15 cellular contexts compared by ENCODE assay signal in genomic region chr17:15957206-15957605, GRCh38. TPM values are rescaled to one million over a fixed set of nuclear protein-coding genes. Genes with fewer than 3 reads are reported as not detected.
DNase-seq lines count a peak whose midpoint lies in the region; ATAC-seq, FAIRE-seq and TF ChIP-seq lines count a peak whose summit lies in the region.
"Had no signal": no experiment of that assay in that cellular context is flagged by ENCODE, and none has a peak within 500 bp of the region (broad histone marks: within the 10 kb centered on the region; RNA-seq: fewer than 3 reads in every experiment).

No MANE protein-coding gene starts in this region.

- dilution Hi-C loops in endothelial cell of umbilical vein (cut with MboI; ENCODE audit: extremely low pct_ligation_motif_present, low sequenced_read_pairs), result no loop called here

- H3K36me3 Mint-ChIP-seq in stimulated activated naive CD8-positive, alpha-beta T cell treated with anti-CD3 and anti-CD28 coated beads, Interleukin-15, Interleukin-2, amounts not matched to agents 100 ng/mL and 50 ng/mL, for 24 hours (ENCODE audit: low read depth), result no peaks in the 10 kb centered on the region
- H3K36me3 Mint-ChIP-seq: CD4-positive, alpha-beta memory T cell had no signal

- CTCF ChIA-PET in endothelial cell of umbilical vein (lab: Charles Lee), result no interaction called here

- no peak for FAIRE-seq in endothelial cell of umbilical vein (lab: Jason Lieb, UNC)
- FAIRE-seq: G401.6 had no signal

- no peaks in the 10 kb centered on the region for H3K9me3 ChIP-seq in RWPE2 (ENCODE audit: severe bottlenecking)
- no peaks in the 10 kb centered on the region for H3K9me3 ChIP-seq in endothelial cell of umbilical vein (replicated peaks; ENCODE audit: control insufficient read depth, insufficient read depth, low read length)
- H3K9me3 ChIP-seq: suprapubic skin had no signal

- no peak overlapping the region for H3K4me2 ChIP-seq in endothelial cell of umbilical vein (ENCODE audit: insufficient read depth, low read length)

- BruUV-seq in endothelial cell of umbilical vein (replicated peaks; lab: Mats Ljungman, UMichigan), result no TSS peak

- H3K9ac ChIP-seq in endothelial cell of umbilical vein (replicated peaks; ENCODE audit: extremely low read depth, insufficient read depth, low read length), result no peak overlapping the region

- POLR2A ChIA-PET in endothelial cell of umbilical vein (lab: Charles Lee), result no interaction called here

- no peaks in the 10 kb centered on the region for H3K9me3 Mint-ChIP-seq in stimulated activated naive CD8-positive, alpha-beta T cell treated with anti-CD3 and anti-CD28 coated beads, Interleukin-15, Interleukin-2, amounts not matched to agents 100 ng/mL and 50 ng/mL, for 24 hours

- no peaks in the 10 kb centered on the region for H4K20me1 ChIP-seq in endothelial cell of umbilical vein (replicated peaks; ENCODE audit: control insufficient read depth, extremely low read depth, insufficient read depth, low read length)

- TF ChIP-seq CTCF in RWPE2 (IDR thresholded peaks at IDR 0.05; ENCODE audit: poor library complexity, severe bottlenecking) (no peak), endothelial cell of umbilical vein (IDR thresholded peaks at IDR 0.05; ENCODE audit: extremely low read depth in 1 of 2, insufficient read depth in 1 of 2, low read depth in 1 of 2, low read length in 2 of 2) (no peak)

- no peak for ATAC-seq in RWPE2 (ENCODE audit: low read depth)
- no peak for ATAC-seq in HG03469 (IDR thresholded peaks at IDR 0.05; ENCODE audit: unreplicated experiment)
- no peak for ATAC-seq in GM18909 (IDR thresholded peaks at IDR 0.05; ENCODE audit: poor library complexity, unreplicated experiment)
- ATAC-seq in HG02610 (IDR thresholded peaks at IDR 0.05; ENCODE audit: unreplicated experiment), result no peak

- DNase-seq in stimulated activated CD4-positive, alpha-beta T cell treated with anti-CD3 and anti-CD28 coated beads, Interleukin-15, amount 100 ng/mL, for 24 hours, result peak; percentile 61
- DNase-seq in stimulated activated CD4-positive, alpha-beta T cell treated with anti-CD3 and anti-CD28 coated beads, Interleukin-4, amount 100 ng/mL, for 1 hour, result no peak
- no peak for DNase-seq in RWPE2 (ENCODE audit: low spot score)
- DNase-seq in endothelial cell of umbilical vein (ENCODE audit: low read depth, low spot score), result no peak
- DNase-seq: CD4-positive, alpha-beta memory T cell; islet precursor cell; NCI-H1105 treated with DMSO at 0.1 percent for 48 hours; NCI-H510A treated with DMSO at 0.1 percent for 48 hours; T-helper 9 cell had no signal

- H3K27me3 Mint-ChIP-seq in stimulated activated naive CD8-positive, alpha-beta T cell treated with anti-CD3 and anti-CD28 coated beads, Interleukin-15, Interleukin-2, amounts not matched to agents 100 ng/mL and 50 ng/mL, for 24 hours, result peaks cover 15% of the 10 kb centered on the region
- H3K27me3 Mint-ChIP-seq: CD4-positive, alpha-beta memory T cell had no signal

- H3K27ac Mint-ChIP-seq in stimulated activated naive CD8-positive, alpha-beta T cell treated with anti-CD3 and anti-CD28 coated beads, Interleukin-15, Interleukin-2, amounts not matched to agents 100 ng/mL and 50 ng/mL, for 24 hours, result peak overlapping the region; percentile 16
- H3K27ac Mint-ChIP-seq: CD4-positive, alpha-beta memory T cell had no signal

- H3K9me1 ChIP-seq in endothelial cell of umbilical vein (replicated peaks; ENCODE audit: control insufficient read depth, extremely low read depth, insufficient read depth, low read length), result no peaks in the 10 kb centered on the region

- H3K27me3 ChIP-seq in RWPE2 (ENCODE audit: insufficient read depth, poor library complexity, severe bottlenecking) (no peaks in the 10 kb centered on the region), endothelial cell of umbilical vein (ENCODE audit: control insufficient read depth in 2 of 2, insufficient read depth in 2 of 2, low read length in 2 of 2) (no peaks in the 10 kb centered on the region)
- H3K27me3 ChIP-seq: suprapubic skin had no signal

- peak overlapping the region; percentile 3 for H3K4me3 Mint-ChIP-seq in stimulated activated naive CD8-positive, alpha-beta T cell treated with anti-CD3 and anti-CD28 coated beads, Interleukin-15, Interleukin-2, amounts not matched to agents 100 ng/mL and 50 ng/mL, for 24 hours
- H3K4me3 Mint-ChIP-seq: CD4-positive, alpha-beta memory T cell had no signal

- no peak overlapping the region for H2AFZ ChIP-seq in endothelial cell of umbilical vein (ENCODE audit: low read depth, low read length)

- intact Hi-C loops in endothelial cell of umbilical vein (cut with micrococcal nuclease), result no loop called here

- H3K27ac ChIP-seq in RWPE2 (ENCODE audit: poor library complexity, severe bottlenecking) (peak overlapping the region; percentile 89), endothelial cell of umbilical vein (ENCODE audit: insufficient read depth, low read depth, low read length) (no peak overlapping the region)
- H3K27ac ChIP-seq: suprapubic skin had no signal

- H3K4me1 ChIP-seq in RWPE2 (ENCODE audit: insufficient read depth, poor library complexity, severe bottlenecking) (peaks cover 38% of the 10 kb centered on the region), endothelial cell of umbilical vein (ENCODE audit: control insufficient read depth, extremely low read depth, insufficient read depth, low read length) (peaks cover 39% of the 10 kb centered on the region)

- H3K36me3 ChIP-seq in RWPE2 (ENCODE audit: low read depth) (no peaks in the 10 kb centered on the region), endothelial cell of umbilical vein (ENCODE audit: control insufficient read depth in 2 of 2, extremely low read depth in 1 of 2, insufficient read depth in 2 of 2, low read length in 2 of 2) (no peaks in the 10 kb centered on the region)
- H3K36me3 ChIP-seq: suprapubic skin had no signal

- H3K4me3 ChIP-seq in RWPE2 (ENCODE audit: severe bottlenecking) (no peak overlapping the region), endothelial cell of umbilical vein (replicated peaks in 1 of 3; ENCODE audit: insufficient read depth in 1 of 3, low read depth in 1 of 3, low read length in 3 of 3) (no peak overlapping the region)
- H3K4me3 ChIP-seq: suprapubic skin had no signal

- H3K79me2 ChIP-seq in endothelial cell of umbilical vein (ENCODE audit: control insufficient read depth, insufficient read depth, low read length), result peaks cover 30% of the 10 kb centered on the region

- peaks cover 41% of the 10 kb centered on the region for H3K4me1 Mint-ChIP-seq in stimulated activated naive CD8-positive, alpha-beta T cell treated with anti-CD3 and anti-CD28 coated beads, Interleukin-15, Interleukin-2, amounts not matched to agents 100 ng/mL and 50 ng/mL, for 24 hours (ENCODE audit: low read depth)

- no peak for TF ChIP-seq POLR2A in endothelial cell of umbilical vein (IDR thresholded peaks at IDR 0.05; ENCODE audit: low read depth, low read length)

TF ChIP-seq in endothelial cell of umbilical vein, 7 proteins besides CTCF, POLR2A, EP300 and RAD21:
- peak; percentile 52 for TF ChIP-seq JUN (IDR thresholded peaks at IDR 0.05; ENCODE audit: borderline replicate concordance, insufficient read depth, insufficient read length, low read depth)
- no peak for TF ChIP-seq MYC (IDR thresholded peaks at IDR 0.05; ENCODE audit: low read depth, low read length)

RNA-seq across cellular contexts. Expression of gene ADORA2B, which starts 12.3 kb away (rescaled TPM):
- total RNA-seq in endothelial cell of umbilical vein, result 6.5 and 9.8 TPM in 2 replicates
- polyA plus RNA-seq in endothelial cell of umbilical vein, result 8.8 and 10.1 TPM in 2 replicates
- polyA plus RNA-seq in endothelial cell of umbilical vein (2011; cell fraction: cytosol; rRNA removed), result 5.8 and 6.7 TPM in 2 replicates
- polyA plus RNA-seq in endothelial cell of umbilical vein (2011; cell fraction: nucleus; rRNA removed), result 3.5 and 3.9 TPM in 2 replicates
- 6.9 and 10.7 TPM in 2 replicates for polyA plus RNA-seq in endothelial cell of umbilical vein (2012)
- polyA minus RNA-seq in endothelial cell of umbilical vein, result 6.2 and 7.1 TPM in 2 replicates
- 0.51 TPM for polyA minus RNA-seq in endothelial cell of umbilical vein (2011; cell fraction: cytosol; rRNA and poly(A)+ RNA removed)
- 3.9 and 4.3 TPM in 2 replicates for polyA minus RNA-seq in endothelial cell of umbilical vein (2011; cell fraction: nucleus; rRNA and poly(A)+ RNA removed)

RNA-seq across cellular contexts. Expression of gene ZSWIM7, which starts 42.3 kb away (rescaled TPM):
- total RNA-seq in endothelial cell of umbilical vein, result 18.0 and 21.9 TPM in 2 replicates
- 33.8 and 38.9 TPM in 2 replicates for polyA plus RNA-seq in endothelial cell of umbilical vein
- 26.7 and 30.5 TPM in 2 replicates for polyA plus RNA-seq in endothelial cell of umbilical vein (2011; cell fraction: cytosol; rRNA removed)
- 29.1 and 33.7 TPM in 2 replicates for polyA plus RNA-seq in endothelial cell of umbilical vein (2011; cell fraction: nucleus; rRNA removed)
- 27.3 and 27.8 TPM in 2 replicates for polyA plus RNA-seq in endothelial cell of umbilical vein (2012)
- polyA minus RNA-seq in endothelial cell of umbilical vein, result 11.0 and 21.6 TPM in 2 replicates
- 11.2 TPM for polyA minus RNA-seq in endothelial cell of umbilical vein (2011; cell fraction: cytosol; rRNA and poly(A)+ RNA removed)
- 2.2 and 6.1 TPM in 2 replicates for polyA minus RNA-seq in endothelial cell of umbilical vein (2011; cell fraction: nucleus; rRNA and poly(A)+ RNA removed)

RNA-seq across cellular contexts. Expression of gene TTC19, which starts 42.4 kb away (rescaled TPM):
- total RNA-seq in endothelial cell of umbilical vein, result 32.8 and 33.3 TPM in 2 replicates
- polyA plus RNA-seq in endothelial cell of umbilical vein, result 7.6 and 7.8 TPM in 2 replicates
- 6.7 TPM in 2 replicates for polyA plus RNA-seq in endothelial cell of umbilical vein (2011; cell fraction: cytosol; rRNA removed)
- polyA plus RNA-seq in endothelial cell of umbilical vein (2011; cell fraction: nucleus; rRNA removed), result 13.0 and 14.1 TPM in 2 replicates
- 30.7 and 31.2 TPM in 2 replicates for polyA plus RNA-seq in endothelial cell of umbilical vein (2012)
- polyA minus RNA-seq in endothelial cell of umbilical vein, result 12.1 and 12.4 TPM in 2 replicates
- 13.1 TPM for polyA minus RNA-seq in endothelial cell of umbilical vein (2011; cell fraction: cytosol; rRNA and poly(A)+ RNA removed)
- polyA minus RNA-seq in endothelial cell of umbilical vein (2011; cell fraction: nucleus; rRNA and poly(A)+ RNA removed), result 18.8 and 24.8 TPM in 2 replicates
